25 cellular contexts compared by ENCODE assay signal in genomic region chr5:16095612-16096011, GRCh38.
"Had no signal": no experiment of that assay in that cellular context is flagged by ENCODE, and none has a peak within 500 bp of the region (broad histone marks: within the 10 kb centered on the region; RNA-seq: fewer than 3 reads in every experiment).

No MANE protein-coding gene starts in this region.

- DNase-seq: cortex of kidney; effector memory CD8-positive, alpha-beta T cell; erythroblast; esophagus squamous epithelium; foreskin melanocyte; kidney; left lung; lower lobe of right lung; natural killer cell; occipital lobe; ovary; posterior cingulate gyrus; psoas muscle; right lobe of liver; small intestine; stimulated activated CD4-positive, alpha-beta T cell treated with anti-CD3 and anti-CD28 coated beads, Interleukin-1b, Interleukin-23, amount 100 ng/mL, for 48 hours; stimulated activated CD4-positive, alpha-beta T cell treated with anti-CD3 and anti-CD28 coated beads, Interleukin-4, amount 100 ng/mL, for 1 hour; stimulated activated CD8-positive, alpha-beta memory T cell treated with anti-CD3 and anti-CD28 coated beads, Interleukin-4, amount 100 ng/mL, for 48 hours; stimulated activated naive CD4-positive, alpha-beta T cell; stimulated activated naive CD8-positive, alpha-beta T cell treated with anti-CD3 and anti-CD28 coated beads, Interleukin-15, amount 100 ng/mL, for 72 hours; thyroid gland; trophoblast cell had no signal

- H3K9me3 ChIP-seq: esophagus squamous epithelium, left lung, lower lobe of right lung, ovary, psoas muscle, right lobe of liver, suprapubic skin, thyroid gland, vagina had no signal

- H3K27me3 ChIP-seq: esophagus squamous epithelium, left lung, ovary, right lobe of liver, suprapubic skin, thyroid gland, vagina had no signal

- ATAC-seq: effector memory CD8-positive, alpha-beta T cell; left lung; lower lobe of right lung; natural killer cell; psoas muscle; right lobe of liver; stimulated activated naive CD8-positive, alpha-beta T cell treated with anti-CD3 and anti-CD28 coated beads, Interleukin-15, amount 100 ng/mL, for 72 hours had no signal

- H3K27ac ChIP-seq: esophagus squamous epithelium, left lung, lower lobe of right lung, ovary, psoas muscle, right lobe of liver, suprapubic skin, thyroid gland, vagina had no signal

- H3K4me3 ChIP-seq: esophagus squamous epithelium, left lung, lower lobe of right lung, ovary, psoas muscle, right lobe of liver, suprapubic skin, thyroid gland, vagina had no signal

- FAIRE-seq: endometrium, kidney, small intestine had no signal

- H3K36me3 ChIP-seq: esophagus squamous epithelium, left lung, lower lobe of right lung, ovary, right lobe of liver, suprapubic skin, thyroid gland, vagina had no signal

- H3K4me1 ChIP-seq: esophagus squamous epithelium, left lung, lower lobe of right lung, psoas muscle, right lobe of liver, suprapubic skin, thyroid gland, vagina had no signal
